Comparison of ENCODE assay signal across 1 cellular context in the genomic region with DNA sequence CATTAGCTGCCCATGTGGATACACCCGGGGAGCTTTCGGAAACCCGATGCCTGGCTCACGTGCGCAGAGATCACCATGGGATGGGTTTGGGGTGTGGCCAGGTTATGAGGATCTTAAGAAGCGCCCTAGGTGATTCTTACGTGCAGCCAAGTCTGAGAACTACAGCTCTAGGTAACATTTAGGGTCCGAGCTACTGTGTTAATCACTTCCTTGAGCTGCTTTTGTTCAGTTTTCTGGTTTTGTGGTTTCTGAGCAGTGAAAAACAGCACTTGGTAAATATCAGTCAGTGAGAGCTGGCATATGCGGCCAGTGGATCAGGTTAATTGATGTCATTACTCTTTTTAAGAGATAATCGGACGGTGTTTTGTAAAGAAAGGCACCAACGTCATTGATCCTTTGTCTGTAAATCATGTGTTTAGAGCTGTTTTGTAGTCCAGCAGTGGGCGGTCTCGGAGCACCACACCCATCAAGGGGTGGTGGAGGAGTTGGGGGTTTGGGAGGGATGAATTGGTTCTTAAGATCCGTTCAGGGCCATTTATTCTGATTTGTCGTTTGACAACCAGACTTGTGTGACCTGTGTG.
TF ChIP-seq lines count a peak whose summit lies in the region.

No MANE protein-coding gene starts in this region.

TF ChIP-seq in HepG2, 621 proteins besides CTCF, POLR2A, EP300 and RAD21 (continued from another document):
- TF ChIP-seq RERE (CRISPR knock-in tag; IDR thresholded peaks at IDR 0.05; ENCODE audit: low read depth) (no peak), SAFB2 (CRISPR knock-in tag; IDR thresholded peaks at IDR 0.05; ENCODE audit: borderline replicate concordance, low read depth) (no peak), IKZF5 (CRISPR knock-in tag; IDR thresholded peaks at IDR 0.05) (no peak), FLYWCH1 (CRISPR knock-in tag; IDR thresholded peaks at IDR 0.05) (no peak), MATR3 (CRISPR knock-in tag; IDR thresholded peaks at IDR 0.05) (no peak), NCOA5 (CRISPR knock-in tag; IDR thresholded peaks at IDR 0.05) (no peak), ATRX (CRISPR knock-in tag; IDR thresholded peaks at IDR 0.05; ENCODE audit: borderline replicate concordance) (no peak), NFKB2 (CRISPR knock-in tag; IDR thresholded peaks at IDR 0.05; ENCODE audit: borderline replicate concordance) (no peak), HNF4G (IDR thresholded peaks at IDR 0.05; ENCODE audit: borderline replicate concordance, low read depth, low read length) (no peak), HNF4G (CRISPR knock-in tag; IDR thresholded peaks at IDR 0.05; ENCODE audit: borderline replicate concordance, low read depth) (no peak), ZNF263 (CRISPR knock-in tag; IDR thresholded peaks at IDR 0.05) (no peak)
